21 cellular contexts compared by ENCODE assay signal in the genomic region with DNA sequence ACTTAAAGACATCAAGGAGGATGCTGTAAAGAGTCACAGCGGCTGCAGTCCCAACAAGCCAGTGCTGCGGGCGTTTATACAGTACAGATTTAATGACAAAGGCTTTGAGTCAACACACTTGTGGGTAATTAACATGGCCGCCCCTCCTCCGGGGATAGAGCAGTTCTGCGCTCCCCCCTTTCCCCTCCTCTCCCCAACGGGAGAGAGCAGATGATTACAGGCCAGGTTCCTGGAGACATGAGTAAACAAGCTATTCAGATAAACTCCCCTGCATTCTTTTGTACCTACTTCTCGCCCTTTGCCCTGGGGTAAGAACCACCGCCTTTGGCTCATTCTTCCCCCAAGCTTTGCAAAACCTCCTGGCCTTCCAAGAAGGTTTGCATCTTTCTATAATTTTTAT. TPM values are rescaled to one million over a fixed set of nuclear protein-coding genes. Genes with fewer than 3 reads are reported as not detected.
"Had no signal": no experiment of that assay in that cellular context is flagged by ENCODE, and none has a peak within 500 bp of the region (broad histone marks: within the 10 kb centered on the region; RNA-seq: fewer than 3 reads in every experiment).

No MANE protein-coding gene starts in this region.

- H3K9me3 ChIP-seq: body of pancreas, left ventricle myocardium inferior, spleen, thoracic aorta, upper lobe of left lung had no signal

- H3K4me3 ChIP-seq: body of pancreas, cardiac muscle cell, left ventricle myocardium inferior, spleen, thoracic aorta, upper lobe of left lung had no signal

- H3K27me3 ChIP-seq: body of pancreas, cardiac muscle cell, spleen, upper lobe of left lung had no signal

- ATAC-seq: activated CD4-positive, CD25-positive, alpha-beta regulatory T cell treated with anti-CD3 and anti-CD28 coated beads, Interleukin-2, amount 50 U/mL, for 24 hours; activated T-cell treated with anti-CD3 and anti-CD28 coated beads, Interleukin-2, amount 50 U/mL, for 72 hours; body of pancreas; natural killer cell had no signal

- H3K4me1 ChIP-seq: body of pancreas had no signal

- DNase-seq: activated CD4-positive, alpha-beta memory T cell treated with anti-CD3 and anti-CD28 coated beads, Interleukin-2, amount 10 ng/mL, durations not matched to agents 7 days and 5 days; activated CD4-positive, alpha-beta T cell treated with anti-CD3 and anti-CD28 coated beads, Interleukin-2, amount 10 ng/mL, durations not matched to agents 24 days and 14 days; activated effector memory CD4-positive, alpha-beta T cell treated with Interleukin-2 at 50 U/mL for 16 hours; activated naive CD4-positive, alpha-beta T cell treated with anti-CD3 and anti-CD28 coated beads, Interleukin-2, amount 10 ng/mL, durations not matched to agents 7 days and 5 days; activated T-cell treated with anti-CD3 and anti-CD28 coated beads, Interleukin-2, amount 50 U/mL, for 72 hours; body of pancreas; cortex of kidney; immature natural killer cell; kidney glomerular epithelial cell; left ventricle myocardium inferior; mammary epithelial cell; natural killer cell; retina; spleen; stimulated activated CD4-positive, alpha-beta T cell treated with anti-CD3 and anti-CD28 coated beads, Interleukin-4, amount 100 ng/mL, for 1 hour; stimulated activated naive CD4-positive, alpha-beta T cell treated with Interleukin-2 at 50 U/mL for 16 hours; T-helper 2 cell; upper lobe of left lung had no signal

- H3K36me3 ChIP-seq: cardiac muscle cell, left ventricle myocardium inferior, spleen, thoracic aorta, upper lobe of left lung had no signal

- H3K27ac ChIP-seq: body of pancreas, cardiac muscle cell, left ventricle myocardium inferior, spleen, thoracic aorta, upper lobe of left lung had no signal

RNA-seq across cellular contexts. Expression of a gene that starts 23.6 kb away (rescaled TPM):
- polyA plus RNA-seq: immature natural killer cell, mammary epithelial cell had no signal
